Comparison of ENCODE assay signal across 23 cellular contexts in the genomic region with DNA sequence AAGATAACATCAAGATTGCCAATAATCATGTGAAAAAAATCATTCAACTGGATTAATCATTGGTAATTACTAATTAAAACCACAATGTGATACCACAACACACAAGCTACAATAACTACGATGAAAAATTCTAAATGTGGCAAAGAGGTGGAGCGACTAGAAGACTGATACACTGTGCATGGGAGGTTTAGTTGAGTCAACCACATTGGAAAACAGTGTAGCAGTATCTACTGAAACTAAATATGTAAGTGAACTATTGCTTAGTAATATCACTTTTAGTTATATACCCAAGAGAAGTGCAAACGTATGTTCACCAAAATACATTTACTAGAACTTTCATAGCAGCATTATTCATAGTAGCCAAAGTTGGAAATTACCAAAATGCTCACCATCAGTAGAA.
A peak's percentile ranks its signal among the peaks of the same experiment; 100 is the strongest.
DNase-seq lines count a peak whose midpoint lies in the region; ATAC-seq lines count a peak whose summit lies in the region.
"Had no signal": no experiment of that assay in that cellular context is flagged by ENCODE, and none has a peak within 500 bp of the region (broad histone marks: within the 10 kb centered on the region; RNA-seq: fewer than 3 reads in every experiment).

No MANE protein-coding gene starts in this region.

- no peak for DNase-seq in activated CD4-positive, alpha-beta T cell treated with anti-CD3 and anti-CD28 coated beads for 36 hours
- no peak for DNase-seq in activated CD4-positive, alpha-beta T cell treated with anti-CD3 and anti-CD28 coated beads for 1 hour
- peak in 1 of 2 donors; percentile 18 for DNase-seq in activated T-cell treated with anti-CD3 and anti-CD28 coated beads, Interleukin-2, amount 50 U/mL, for 72 hours
- no peak for DNase-seq in activated T-cell treated with anti-CD3 and anti-CD28 coated beads, Interleukin-2, amount 50 U/mL, for 1 hour
- DNase-seq in activated T-helper 1 cell treated with anti-CD3 and anti-CD28 coated beads, Interleukin-12 subunit alpha, Interleukin-12 subunit beta, Interleukin-2, Interleukin-4 antibody, amounts not matched to agents 30 ng/mL and 10 ng/mL and 1 ng/mL, durations not matched to agents 14 hours and 24 hours and 36 hours (ENCODE audit: low spot score) = no peak
- DNase-seq in central memory CD8-positive, alpha-beta T cell (ENCODE audit: low spot score in 2 of 2) = no peak
- no peak for DNase-seq in NCI-H1417 (lab: John Stamatoyannopoulos, UW)
- DNase-seq in AG08396 (ENCODE audit: low spot score) = no peak
- DNase-seq: 8988T; AML-193; C1 segment of cervical spinal cord; CD8-positive, alpha-beta T cell; DMS153; IMR-90; NCI-H1092 treated with DMSO at 0.1 percent for 48 hours; NCI-H146; NCI-H2029; NCI-H226; NCI-H510A treated with DMSO at 0.1 percent for 48 hours; NCI-H748 treated with DMSO at 0.1 percent for 48 hours; PC-9; RPMI8226 had no signal

- H3K9me3 Mint-ChIP-seq in activated CD4-positive, alpha-beta T cell treated with anti-CD3 and anti-CD28 coated beads for 36 hours (ENCODE audit: low read depth) = peaks cover 3% of the 10 kb centered on the region
- peaks cover 0 to 1% of the 10 kb centered on the region in 2 donors for H3K9me3 Mint-ChIP-seq in activated T-cell treated with anti-CD3 and anti-CD28 coated beads, Interleukin-2, amount 50 U/mL, for 72 hours
- H3K9me3 Mint-ChIP-seq in activated T-helper 1 cell treated with anti-CD3 and anti-CD28 coated beads, Interleukin-12 subunit alpha, Interleukin-12 subunit beta, Interleukin-2, Interleukin-4 antibody, amounts not matched to agents 30 ng/mL and 10 ng/mL and 1 ng/mL, durations not matched to agents 14 hours and 24 hours and 36 hours = peaks cover 9% of the 10 kb centered on the region
- H3K9me3 Mint-ChIP-seq in central memory CD8-positive, alpha-beta T cell = no peaks in the 10 kb centered on the region
- H3K9me3 Mint-ChIP-seq: CD8-positive, alpha-beta T cell had no signal

- ATAC-seq in activated CD4-positive, alpha-beta T cell treated with anti-CD3 and anti-CD28 coated beads for 36 hours = peak; percentile 76
- peak; percentile 68 to 69 for ATAC-seq in activated T-cell treated with anti-CD3 and anti-CD28 coated beads, Interleukin-2, amount 50 U/mL, for 72 hours (replicated peaks in 1 of 2)
- ATAC-seq in central memory CD8-positive, alpha-beta T cell (replicated peaks; ENCODE audit: extremely low read depth, poor library complexity, severe bottlenecking) = no peak
- ATAC-seq: CD8-positive, alpha-beta T cell; HCT116 had no signal

- intact Hi-C loops in activated CD4-positive, alpha-beta T cell treated with anti-CD3 and anti-CD28 coated beads for 36 hours (cut with DNase I, micrococcal nuclease) = loop anchor here (1.0 to 5.0 kb wide), 10 partner anchors 11 to 353 kb away; no protein-coding TSS in a partner anchor
- intact Hi-C loops in activated T-helper 1 cell treated with anti-CD3 and anti-CD28 coated beads, Interleukin-12 subunit alpha, Interleukin-12 subunit beta, Interleukin-2, Interleukin-4 antibody, amounts not matched to agents 30 ng/mL and 10 ng/mL and 1 ng/mL, durations not matched to agents 14 hours and 24 hours and 36 hours (cut with micrococcal nuclease) = loop anchor here (1.0 to 5.0 kb wide), 7 partner anchors 32 to 640 kb away; a partner anchor contains a TSS

- H3K27me3 Mint-ChIP-seq in activated CD4-positive, alpha-beta T cell treated with anti-CD3 and anti-CD28 coated beads for 36 hours = no peaks in the 10 kb centered on the region
- H3K27me3 Mint-ChIP-seq in activated T-cell treated with anti-CD3 and anti-CD28 coated beads, Interleukin-2, amount 50 U/mL, for 72 hours (ENCODE audit: low read depth) = no peaks in the 10 kb centered on the region
- no peaks in the 10 kb centered on the region for H3K27me3 Mint-ChIP-seq in activated T-helper 1 cell treated with anti-CD3 and anti-CD28 coated beads, Interleukin-12 subunit alpha, Interleukin-12 subunit beta, Interleukin-2, Interleukin-4 antibody, amounts not matched to agents 30 ng/mL and 10 ng/mL and 1 ng/mL, durations not matched to agents 14 hours and 24 hours and 36 hours (ENCODE audit: insufficient read depth)
- no peaks in the 10 kb centered on the region for H3K27me3 Mint-ChIP-seq in central memory CD8-positive, alpha-beta T cell

- POLR2A ChIA-PET in activated CD4-positive, alpha-beta T cell treated with anti-CD3 and anti-CD28 coated beads for 36 hours (lab: Charles Lee) = interaction anchor here (1.0 kb wide), 1 partner anchor 116 kb away, joined by 4 read pairs; no protein-coding TSS in a partner anchor

- CTCF ChIA-PET in activated CD4-positive, alpha-beta T cell treated with anti-CD3 and anti-CD28 coated beads for 36 hours (lab: Charles Lee) = no interaction called here

- peak overlapping the region; percentile 19 for H3K4me3 Mint-ChIP-seq in activated CD4-positive, alpha-beta T cell treated with anti-CD3 and anti-CD28 coated beads for 36 hours
- peak overlapping the region; percentile 64 to 84 for H3K4me3 Mint-ChIP-seq in activated T-cell treated with anti-CD3 and anti-CD28 coated beads, Interleukin-2, amount 50 U/mL, for 72 hours
- H3K4me3 Mint-ChIP-seq in activated T-helper 1 cell treated with anti-CD3 and anti-CD28 coated beads, Interleukin-12 subunit alpha, Interleukin-12 subunit beta, Interleukin-2, Interleukin-4 antibody, amounts not matched to agents 30 ng/mL and 10 ng/mL and 1 ng/mL, durations not matched to agents 14 hours and 24 hours and 36 hours = no peak overlapping the region
- H3K4me3 Mint-ChIP-seq in central memory CD8-positive, alpha-beta T cell = no peak overlapping the region
- H3K4me3 Mint-ChIP-seq: CD8-positive, alpha-beta T cell had no signal

- peak overlapping the region; percentile 82 for H3K27ac Mint-ChIP-seq in activated CD4-positive, alpha-beta T cell treated with anti-CD3 and anti-CD28 coated beads for 36 hours
- peak overlapping the region; percentile 90 for H3K27ac Mint-ChIP-seq in activated T-cell treated with anti-CD3 and anti-CD28 coated beads, Interleukin-2, amount 50 U/mL, for 72 hours
- peak overlapping the region; percentile 91 for H3K27ac Mint-ChIP-seq in activated T-helper 1 cell treated with anti-CD3 and anti-CD28 coated beads, Interleukin-12 subunit alpha, Interleukin-12 subunit beta, Interleukin-2, Interleukin-4 antibody, amounts not matched to agents 30 ng/mL and 10 ng/mL and 1 ng/mL, durations not matched to agents 14 hours and 24 hours and 36 hours
- H3K27ac Mint-ChIP-seq in central memory CD8-positive, alpha-beta T cell (ENCODE audit: low read depth) = peak overlapping the region; percentile 2
- H3K27ac Mint-ChIP-seq: CD8-positive, alpha-beta T cell had no signal

- H3K4me1 Mint-ChIP-seq in activated CD4-positive, alpha-beta T cell treated with anti-CD3 and anti-CD28 coated beads for 36 hours = peaks cover 63% of the 10 kb centered on the region
- peaks cover 78% of the 10 kb centered on the region for H3K4me1 Mint-ChIP-seq in activated T-cell treated with anti-CD3 and anti-CD28 coated beads, Interleukin-2, amount 50 U/mL, for 72 hours (ENCODE audit: low read depth)
- peaks cover 56% of the 10 kb centered on the region for H3K4me1 Mint-ChIP-seq in activated T-helper 1 cell treated with anti-CD3 and anti-CD28 coated beads, Interleukin-12 subunit alpha, Interleukin-12 subunit beta, Interleukin-2, Interleukin-4 antibody, amounts not matched to agents 30 ng/mL and 10 ng/mL and 1 ng/mL, durations not matched to agents 14 hours and 24 hours and 36 hours (ENCODE audit: low read depth)
- no peaks in the 10 kb centered on the region for H3K4me1 Mint-ChIP-seq in central memory CD8-positive, alpha-beta T cell

- H3K36me3 Mint-ChIP-seq in activated CD4-positive, alpha-beta T cell treated with anti-CD3 and anti-CD28 coated beads for 36 hours (ENCODE audit: low read depth) = no peaks in the 10 kb centered on the region
- H3K36me3 Mint-ChIP-seq in activated T-cell treated with anti-CD3 and anti-CD28 coated beads, Interleukin-2, amount 50 U/mL, for 72 hours (ENCODE audit: insufficient read depth in 2 of 2) = peaks cover 3 to 9% of the 10 kb centered on the region in 2 donors
- peaks cover 4% of the 10 kb centered on the region for H3K36me3 Mint-ChIP-seq in activated T-helper 1 cell treated with anti-CD3 and anti-CD28 coated beads, Interleukin-12 subunit alpha, Interleukin-12 subunit beta, Interleukin-2, Interleukin-4 antibody, amounts not matched to agents 30 ng/mL and 10 ng/mL and 1 ng/mL, durations not matched to agents 14 hours and 24 hours and 36 hours (ENCODE audit: low read depth)
- no peaks in the 10 kb centered on the region for H3K36me3 Mint-ChIP-seq in central memory CD8-positive, alpha-beta T cell (ENCODE audit: insufficient read depth)
- H3K36me3 Mint-ChIP-seq: CD8-positive, alpha-beta T cell had no signal

Comparison
In these comparisons a context has a peak if more than half of its experiments do, and no peak if none do; other contexts are left out.
1. H3K27ac Mint-ChIP-seq: peak in every context shown above with its lines; median percentile 91 in activated T-helper 1 cell treated with anti-CD3 and anti-CD28 coated beads, Interleukin-12 subunit alpha, Interleukin-12 subunit beta, Interleukin-2, Interleukin-4 antibody, amounts not matched to agents 30 ng/mL and 10 ng/mL and 1 ng/mL, durations not matched to agents 14 hours and 24 hours and 36 hours; 90 in activated T-cell treated with anti-CD3 and anti-CD28 coated beads, Interleukin-2, amount 50 U/mL, for 72 hours; 82 in activated CD4-positive, alpha-beta T cell treated with anti-CD3 and anti-CD28 coated beads for 36 hours; 2 in central memory CD8-positive, alpha-beta T cell.
2. H3K4me3 Mint-ChIP-seq: peak in activated CD4-positive, alpha-beta T cell treated with anti-CD3 and anti-CD28 coated beads for 36 hours (single experiment) and activated T-cell treated with anti-CD3 and anti-CD28 coated beads, Interleukin-2, amount 50 U/mL, for 72 hours (2 of 2); none in activated T-helper 1 cell treated with anti-CD3 and anti-CD28 coated beads, Interleukin-12 subunit alpha, Interleukin-12 subunit beta, Interleukin-2, Interleukin-4 antibody, amounts not matched to agents 30 ng/mL and 10 ng/mL and 1 ng/mL, durations not matched to agents 14 hours and 24 hours and 36 hours (single experiment) and central memory CD8-positive, alpha-beta T cell (single experiment).